Comparison of ENCODE assay signal across 28 cellular contexts in the genomic region with DNA sequence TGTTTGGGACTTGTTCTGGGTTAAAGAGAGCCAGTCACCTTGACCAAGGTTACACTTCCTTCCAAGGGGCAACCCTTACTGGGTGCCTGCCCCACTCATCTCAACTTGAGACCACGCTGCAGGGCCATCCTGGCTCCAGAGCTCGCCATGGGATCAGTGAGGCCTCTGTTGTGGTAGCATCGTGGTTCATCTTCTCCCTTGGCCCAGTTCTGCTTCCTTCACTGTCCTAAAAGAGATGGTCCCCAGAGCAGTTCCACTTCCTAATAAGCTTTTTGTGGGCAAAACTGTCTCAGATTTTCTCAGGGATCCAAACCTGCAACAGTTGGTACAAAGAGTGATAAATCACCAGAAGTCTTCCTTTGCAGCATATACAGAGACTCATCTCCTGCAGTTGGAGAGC.
"Had no signal": no experiment of that assay in that cellular context is flagged by ENCODE, and none has a peak within 500 bp of the region (broad histone marks: within the 10 kb centered on the region; RNA-seq: fewer than 3 reads in every experiment).

No MANE protein-coding gene starts in this region.

- ATAC-seq: PC-3, SK-N-SH treated with all-trans-retinoic acid at 6 μM for 48 hours, WTC11 had no signal

- DNase-seq: activated CD4-positive, alpha-beta memory T cell treated with anti-CD3 and anti-CD28 coated beads for 36 hours; activated CD4-positive, alpha-beta T cell treated with anti-CD3 and anti-CD28 coated beads, Interleukin-2, amount 10 ng/mL, durations not matched to agents 24 days and 14 days; activated CD4-positive, CD25-positive, alpha-beta regulatory T cell treated with anti-CD3 and anti-CD28 coated beads, Interleukin-2, amount 50 U/mL, for 72 hours; activated CD8-positive, alpha-beta memory T cell treated with anti-CD3 and anti-CD28 coated beads for 24 hours; activated effector memory CD4-positive, alpha-beta T cell treated with anti-CD3 and anti-CD28 coated beads, Interleukin-2, amount 50 U/mL, for 16 hours; activated naive CD4-positive, alpha-beta T cell treated with anti-CD3 and anti-CD28 coated beads for 36 hours; activated T-cell treated with anti-CD3 and anti-CD28 coated beads, Interleukin-2, amount 50 U/mL, for 4 hours; MM.1S; NCI-H1092; NCI-H1417 treated with DMSO at 0.1 percent for 48 hours; NCI-H1694; NCI-H2029; NCI-H345; NCI-H510A; NCI-H69; NK-92 treated with Interleukin-12 subunit alpha and Interleukin-12 subunit beta, amount 100 ng/mL, for 24 hours; PC-3; SHP77 had no signal

- H3K27me3 Mint-ChIP-seq: activated CD4-positive, alpha-beta memory T cell treated with anti-CD3 and anti-CD28 coated beads for 36 hours; activated naive CD8-positive, alpha-beta T cell had no signal

- H3K36me3 Mint-ChIP-seq: activated CD4-positive, alpha-beta memory T cell treated with anti-CD3 and anti-CD28 coated beads for 36 hours; activated naive CD8-positive, alpha-beta T cell; brain; WTC11 had no signal

- H3K36me3 ChIP-seq: SJSA1 had no signal

- H3K4me1 ChIP-seq: SJSA1 had no signal

- H3K27me3 ChIP-seq: SJSA1 had no signal

- H3K9me3 Mint-ChIP-seq: activated T-cell treated with anti-CD3 and anti-CD28 coated beads, Interleukin-2, amount 50 U/mL, for 4 hours; central memory CD8-positive, alpha-beta T cell had no signal

- H3K4me1 Mint-ChIP-seq: WTC11 had no signal

- FAIRE-seq: astrocyte, RCC 7860 had no signal

- H3K27ac Mint-ChIP-seq: activated CD4-positive, alpha-beta memory T cell treated with anti-CD3 and anti-CD28 coated beads for 36 hours; activated CD4-positive, alpha-beta T cell treated with anti-CD3 and anti-CD28 coated beads, Interleukin-2, amount 10 ng/mL, durations not matched to agents 24 days and 14 days; activated naive CD4-positive, alpha-beta T cell treated with anti-CD3 and anti-CD28 coated beads for 36 hours; activated naive CD8-positive, alpha-beta T cell; T-helper 1 cell treated with Interleukin-12 subunit alpha and Interleukin-12 subunit beta and Interleukin-4 antibody, amounts not matched to agents 30 μg/mL and 1 μg/mL, for 36 hours; WTC11 had no signal

- H3K4me3 Mint-ChIP-seq: activated CD4-positive, alpha-beta memory T cell treated with anti-CD3 and anti-CD28 coated beads for 36 hours; activated CD4-positive, alpha-beta T cell treated with anti-CD3 and anti-CD28 coated beads, Interleukin-2, amount 10 ng/mL, durations not matched to agents 24 days and 14 days; activated naive CD4-positive, alpha-beta T cell treated with anti-CD3 and anti-CD28 coated beads for 36 hours; brain; central memory CD8-positive, alpha-beta T cell; T-helper 1 cell treated with Interleukin-12 subunit alpha and Interleukin-12 subunit beta and Interleukin-4 antibody, amounts not matched to agents 30 μg/mL and 1 μg/mL, for 36 hours; WTC11 had no signal

- H3K9me3 ChIP-seq: SJSA1 had no signal

- H3K27ac ChIP-seq: KMS-11, SJSA1 had no signal

- H3K4me3 ChIP-seq: SJSA1 had no signal
